In the genomic region with DNA sequence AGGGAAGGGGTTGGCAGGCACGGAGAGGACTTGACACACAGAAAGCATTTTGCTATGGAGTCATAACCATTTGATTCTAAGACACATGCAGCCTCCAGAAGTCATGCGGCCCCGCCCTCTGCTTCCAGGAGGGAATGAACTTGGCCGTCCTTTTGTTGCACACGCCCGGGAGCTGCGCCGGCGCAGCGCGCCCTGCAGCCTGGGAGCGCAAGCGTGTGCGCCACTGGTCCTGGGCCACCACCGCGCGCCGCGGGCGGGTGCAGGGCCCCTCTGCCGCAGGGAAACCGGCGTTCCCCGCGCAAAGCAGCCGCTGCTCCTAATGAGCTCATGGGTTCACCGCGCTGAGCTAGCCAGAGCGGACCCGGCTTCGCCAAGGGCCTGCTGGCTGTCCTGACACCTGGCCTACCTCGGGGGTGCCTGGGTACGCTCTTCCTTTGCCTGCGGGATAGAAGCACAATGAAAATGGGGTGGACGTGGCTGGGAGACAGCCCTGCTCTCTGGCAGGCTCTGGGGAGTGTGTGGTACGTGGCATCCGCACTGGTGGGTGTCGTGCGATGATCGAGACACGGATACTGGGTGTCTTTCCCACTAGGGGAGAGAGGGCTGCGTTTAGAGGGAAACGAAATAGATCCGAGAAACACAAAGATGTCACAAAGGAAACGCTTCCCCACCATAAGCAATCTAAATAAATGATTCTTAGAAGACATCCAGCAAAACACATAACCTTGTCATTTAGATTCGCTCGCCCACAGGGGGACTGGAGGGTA, we compare ENCODE assay signal across 1 cellular context.
A peak's percentile ranks its signal among the peaks of the same experiment; 100 is the strongest.
TF ChIP-seq lines count a peak whose summit lies in the region.

No MANE protein-coding gene starts in this region.

TF ChIP-seq in K562, 482 proteins besides CTCF, POLR2A, EP300 and RAD21:
- TF ChIP-seq CREM (IDR thresholded peaks at IDR 0.05; ENCODE audit: low read depth) (0 out of 2 replicates have a peak, but pooled peaks have one; percentile 6), HDAC6 (IDR thresholded peaks at IDR 0.05; ENCODE audit: low read depth, low read length) (peak; percentile 100), PHF8 (IDR thresholded peaks at IDR 0.05; ENCODE audit: borderline replicate concordance, low read length) (peak; percentile 56; the same call in 1 of the 2 replicates), RHOXF2B (CRISPR knock-in tag; conservative IDR thresholded peaks at IDR 0.05) (no peak), CAMTA2 (CRISPR knock-in tag; conservative IDR thresholded peaks at IDR 0.05) (0 out of 2 replicates have a peak, but pooled peaks have one; percentile 32), PHF20 (IDR thresholded peaks at IDR 0.05; ENCODE audit: partially characterized antibody) (peak; percentile 29), ZNF644 (tag; IDR thresholded peaks at IDR 0.05; ENCODE audit: low read depth) (no peak), FOS (IDR thresholded peaks at IDR 0.05; ENCODE audit: extremely low read depth, insufficient read length) (no peak), ZNF79 (CRISPR knock-in tag; IDR thresholded peaks at IDR 0.05; ENCODE audit: low read depth) (no peak), STAG1 (CRISPR knock-in tag; IDR thresholded peaks at IDR 0.05; ENCODE audit: borderline replicate concordance) (peak; percentile 19; the same call in 1 of the 2 replicates), RBBP5 (IDR thresholded peaks at IDR 0.05; ENCODE audit: borderline replicate concordance, insufficient read depth, low read length, poor library complexity, severe bottlenecking) (peak; percentile 42), RB1 (IDR thresholded peaks at IDR 0.05; ENCODE audit: low read depth) (peak; percentile 71; the same call in 1 of the 2 replicates), KDM5B (IDR thresholded peaks at IDR 0.05; ENCODE audit: insufficient replicate concordance, low read depth, low read length) (peak; percentile 21), HNRNPLL (IDR thresholded peaks at IDR 0.05; ENCODE audit: low read depth, low read length, poor library complexity, severe bottlenecking) (peak; percentile 58), NRF1 (conservative IDR thresholded peaks at IDR 0.05 in 1 of 2, IDR thresholded peaks at IDR 0.05 in 1 of 2) (peak; percentile 90 to 91), FIP1L1 (IDR thresholded peaks at IDR 0.05; ENCODE audit: low read depth, low read length, poor library complexity, severe bottlenecking) (peak; percentile 44), SETDB1 (IDR thresholded peaks at IDR 0.05; ENCODE audit: low read length) (peak; percentile 57), MEIS2 (IDR thresholded peaks at IDR 0.05; ENCODE audit: partially characterized antibody) (peak; percentile 14), EZH2 (IDR thresholded peaks at IDR 0.05; ENCODE audit: borderline replicate concordance, low read depth, low read length) (no peak), CTBP1 (IDR thresholded peaks at IDR 0.05; ENCODE audit: borderline replicate concordance) (peak; percentile 67)
- TF ChIP-seq, protein P1, sequence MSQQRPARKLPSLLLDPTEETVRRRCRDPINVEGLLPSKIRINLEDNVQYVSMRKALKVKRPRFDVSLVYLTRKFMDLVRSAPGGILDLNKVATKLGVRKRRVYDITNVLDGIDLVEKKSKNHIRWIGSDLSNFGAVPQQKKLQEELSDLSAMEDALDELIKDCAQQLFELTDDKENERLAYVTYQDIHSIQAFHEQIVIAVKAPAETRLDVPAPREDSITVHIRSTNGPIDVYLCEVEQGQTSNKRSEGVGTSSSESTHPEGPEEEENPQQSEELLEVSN (IDR thresholded peaks at IDR 0.05; ENCODE audit: borderline replicate concordance in 1 of 2, extremely low read depth in 1 of 2, insufficient read depth in 1 of 2, insufficient read length in 1 of 2, low read depth in 1 of 2, low read length in 1 of 2, poor library complexity in 1 of 2, severe bottlenecking in 1 of 2) = peak in 1 of 2 experiments; percentile 21
- TF ChIP-seq, protein P2, sequence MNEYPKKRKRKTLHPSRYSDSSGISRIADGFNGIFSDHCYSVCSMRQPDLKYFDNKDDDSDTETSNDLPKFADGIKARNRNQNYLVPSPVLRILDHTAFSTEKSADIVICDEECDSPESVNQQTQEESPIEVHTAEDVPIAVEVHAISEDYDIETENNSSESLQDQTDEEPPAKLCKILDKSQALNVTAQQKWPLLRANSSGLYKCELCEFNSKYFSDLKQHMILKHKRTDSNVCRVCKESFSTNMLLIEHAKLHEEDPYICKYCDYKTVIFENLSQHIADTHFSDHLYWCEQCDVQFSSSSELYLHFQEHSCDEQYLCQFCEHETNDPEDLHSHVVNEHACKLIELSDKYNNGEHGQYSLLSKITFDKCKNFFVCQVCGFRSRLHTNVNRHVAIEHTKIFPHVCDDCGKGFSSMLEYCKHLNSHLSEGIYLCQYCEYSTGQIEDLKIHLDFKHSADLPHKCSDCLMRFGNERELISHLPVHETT (CRISPR knock-in tag; conservative IDR thresholded peaks at IDR 0.05 in 1 of 2, IDR thresholded peaks at IDR 0.05 in 1 of 2) = no peak
- TF ChIP-seq, protein P3, sequence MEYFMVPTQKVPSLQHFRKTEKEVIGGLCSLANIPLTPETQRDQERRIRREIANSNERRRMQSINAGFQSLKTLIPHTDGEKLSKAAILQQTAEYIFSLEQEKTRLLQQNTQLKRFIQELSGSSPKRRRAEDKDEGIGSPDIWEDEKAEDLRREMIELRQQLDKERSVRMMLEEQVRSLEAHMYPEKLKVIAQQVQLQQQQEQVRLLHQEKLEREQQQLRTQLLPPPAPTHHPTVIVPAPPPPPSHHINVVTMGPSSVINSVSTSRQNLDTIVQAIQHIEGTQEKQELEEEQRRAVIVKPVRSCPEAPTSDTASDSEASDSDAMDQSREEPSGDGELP (CRISPR knock-in tag; IDR thresholded peaks at IDR 0.05; ENCODE audit: borderline replicate concordance) = 0 out of 2 replicates have a peak, but pooled peaks have one; percentile 17
- TF ChIP-seq, protein P4, sequence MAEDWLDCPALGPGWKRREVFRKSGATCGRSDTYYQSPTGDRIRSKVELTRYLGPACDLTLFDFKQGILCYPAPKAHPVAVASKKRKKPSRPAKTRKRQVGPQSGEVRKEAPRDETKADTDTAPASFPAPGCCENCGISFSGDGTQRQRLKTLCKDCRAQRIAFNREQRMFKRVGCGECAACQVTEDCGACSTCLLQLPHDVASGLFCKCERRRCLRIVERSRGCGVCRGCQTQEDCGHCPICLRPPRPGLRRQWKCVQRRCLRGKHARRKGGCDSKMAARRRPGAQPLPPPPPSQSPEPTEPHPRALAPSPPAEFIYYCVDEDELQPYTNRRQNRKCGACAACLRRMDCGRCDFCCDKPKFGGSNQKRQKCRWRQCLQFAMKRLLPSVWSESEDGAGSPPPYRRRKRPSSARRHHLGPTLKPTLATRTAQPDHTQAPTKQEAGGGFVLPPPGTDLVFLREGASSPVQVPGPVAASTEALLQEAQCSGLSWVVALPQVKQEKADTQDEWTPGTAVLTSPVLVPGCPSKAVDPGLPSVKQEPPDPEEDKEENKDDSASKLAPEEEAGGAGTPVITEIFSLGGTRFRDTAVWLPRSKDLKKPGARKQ (CRISPR knock-in tag; IDR thresholded peaks at IDR 0.05) = 0 out of 2 replicates have a peak, but pooled peaks have one; percentile 22
- TF ChIP-seq, protein P5, sequence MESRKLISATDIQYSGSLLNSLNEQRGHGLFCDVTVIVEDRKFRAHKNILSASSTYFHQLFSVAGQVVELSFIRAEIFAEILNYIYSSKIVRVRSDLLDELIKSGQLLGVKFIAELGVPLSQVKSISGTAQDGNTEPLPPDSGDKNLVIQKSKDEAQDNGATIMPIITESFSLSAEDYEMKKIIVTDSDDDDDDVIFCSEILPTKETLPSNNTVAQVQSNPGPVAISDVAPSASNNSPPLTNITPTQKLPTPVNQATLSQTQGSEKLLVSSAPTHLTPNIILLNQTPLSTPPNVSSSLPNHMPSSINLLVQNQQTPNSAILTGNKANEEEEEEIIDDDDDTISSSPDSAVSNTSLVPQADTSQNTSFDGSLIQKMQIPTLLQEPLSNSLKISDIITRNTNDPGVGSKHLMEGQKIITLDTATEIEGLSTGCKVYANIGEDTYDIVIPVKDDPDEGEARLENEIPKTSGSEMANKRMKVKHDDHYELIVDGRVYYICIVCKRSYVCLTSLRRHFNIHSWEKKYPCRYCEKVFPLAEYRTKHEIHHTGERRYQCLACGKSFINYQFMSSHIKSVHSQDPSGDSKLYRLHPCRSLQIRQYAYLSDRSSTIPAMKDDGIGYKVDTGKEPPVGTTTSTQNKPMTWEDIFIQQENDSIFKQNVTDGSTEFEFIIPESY (CRISPR knock-in tag; IDR thresholded peaks at IDR 0.05) = peak; percentile 52; the same call in 1 of the 2 replicates
